ENCODE assay signal across 1 cellular context in the genomic region with DNA sequence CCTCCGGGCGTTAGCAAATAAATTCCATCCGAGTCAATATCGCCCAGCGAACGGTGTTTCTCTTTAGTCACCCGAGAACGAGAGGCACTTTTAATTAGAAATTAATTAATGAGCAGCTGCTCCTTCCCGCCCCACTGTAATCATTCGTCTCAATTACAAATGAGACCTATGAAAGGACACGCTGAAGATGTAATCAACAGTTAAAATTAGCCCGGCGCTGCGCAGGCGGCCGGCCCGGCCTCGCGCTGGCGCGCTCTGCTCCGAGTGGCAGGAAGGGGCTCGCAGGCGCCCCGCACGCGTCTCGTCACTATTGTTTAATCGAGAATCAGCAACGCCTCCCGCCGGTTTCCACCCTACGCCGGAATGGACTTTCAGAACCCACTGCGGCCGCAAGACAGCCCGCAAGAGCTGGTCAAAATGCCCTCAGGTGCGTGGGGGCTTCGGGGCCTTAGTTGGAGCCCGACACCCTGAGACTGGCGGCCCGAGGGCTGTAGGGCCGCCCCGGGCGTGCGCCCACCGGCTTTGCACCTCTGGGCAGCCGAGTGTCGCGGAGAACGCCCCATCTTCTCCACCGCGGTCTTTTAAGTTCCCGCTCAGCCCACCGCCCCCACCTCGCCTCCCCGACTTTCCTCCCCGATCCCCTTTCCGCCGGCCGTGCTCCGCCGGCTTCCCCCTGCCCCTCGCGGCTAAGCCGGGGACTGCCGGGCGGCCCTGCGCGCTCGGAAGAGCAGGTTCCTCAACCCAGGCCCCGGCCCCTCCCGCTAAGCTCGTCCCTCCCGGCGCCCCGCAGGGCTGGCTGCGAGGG.
TF ChIP-seq lines count a peak whose summit lies in the region.

No MANE protein-coding gene starts in this region.

TF ChIP-seq in GM12878, 131 proteins besides CTCF, POLR2A, EP300 and RAD21 (continued from another document):
- TF ChIP-seq, protein P1, sequence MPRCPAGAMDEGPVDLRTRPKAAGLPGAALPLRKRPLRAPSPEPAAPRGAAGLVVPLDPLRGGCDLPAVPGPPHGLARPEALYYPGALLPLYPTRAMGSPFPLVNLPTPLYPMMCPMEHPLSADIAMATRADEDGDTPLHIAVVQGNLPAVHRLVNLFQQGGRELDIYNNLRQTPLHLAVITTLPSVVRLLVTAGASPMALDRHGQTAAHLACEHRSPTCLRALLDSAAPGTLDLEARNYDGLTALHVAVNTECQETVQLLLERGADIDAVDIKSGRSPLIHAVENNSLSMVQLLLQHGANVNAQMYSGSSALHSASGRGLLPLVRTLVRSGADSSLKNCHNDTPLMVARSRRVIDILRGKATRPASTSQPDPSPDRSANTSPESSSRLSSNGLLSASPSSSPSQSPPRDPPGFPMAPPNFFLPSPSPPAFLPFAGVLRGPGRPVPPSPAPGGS (IDR thresholded peaks at IDR 0.05; ENCODE audit: borderline replicate concordance, insufficient read depth, low read depth, low read length, poor library complexity, severe bottlenecking) = no peak
- TF ChIP-seq NR2C1 (IDR thresholded peaks at IDR 0.05) (no peak), MYB (IDR thresholded peaks at IDR 0.05; ENCODE audit: borderline replicate concordance, low read depth, low read length) (no peak), HDAC6 (IDR thresholded peaks at IDR 0.05; ENCODE audit: unreplicated experiment) (no peak), RELA (IDR thresholded peaks at IDR 0.05; ENCODE audit: borderline replicate concordance, partially characterized antibody) (no peak), JUND (IDR thresholded peaks at IDR 0.05; ENCODE audit: low read depth, low read length) (no peak), CBFB (IDR thresholded peaks at IDR 0.05; ENCODE audit: low read depth) (no peak), POU2F2 (IDR thresholded peaks at IDR 0.05; ENCODE audit: borderline replicate concordance, low read depth, low read length) (no peak), MYC (IDR thresholded peaks at IDR 0.05; ENCODE audit: insufficient read depth, insufficient read length, insufficient replicate concordance, low read length, severe bottlenecking) (no peak)
- TF ChIP-seq, protein P2, sequence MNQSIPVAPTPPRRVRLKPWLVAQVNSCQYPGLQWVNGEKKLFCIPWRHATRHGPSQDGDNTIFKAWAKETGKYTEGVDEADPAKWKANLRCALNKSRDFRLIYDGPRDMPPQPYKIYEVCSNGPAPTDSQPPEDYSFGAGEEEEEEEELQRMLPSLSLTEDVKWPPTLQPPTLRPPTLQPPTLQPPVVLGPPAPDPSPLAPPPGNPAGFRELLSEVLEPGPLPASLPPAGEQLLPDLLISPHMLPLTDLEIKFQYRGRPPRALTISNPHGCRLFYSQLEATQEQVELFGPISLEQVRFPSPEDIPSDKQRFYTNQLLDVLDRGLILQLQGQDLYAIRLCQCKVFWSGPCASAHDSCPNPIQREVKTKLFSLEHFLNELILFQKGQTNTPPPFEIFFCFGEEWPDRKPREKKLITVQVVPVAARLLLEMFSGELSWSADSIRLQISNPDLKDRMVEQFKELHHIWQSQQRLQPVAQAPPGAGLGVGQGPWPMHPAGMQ (IDR thresholded peaks at IDR 0.05; ENCODE audit: borderline replicate concordance) = no peak
- TF ChIP-seq, protein P3, sequence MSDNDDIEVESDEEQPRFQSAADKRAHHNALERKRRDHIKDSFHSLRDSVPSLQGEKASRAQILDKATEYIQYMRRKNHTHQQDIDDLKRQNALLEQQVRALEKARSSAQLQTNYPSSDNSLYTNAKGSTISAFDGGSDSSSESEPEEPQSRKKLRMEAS (IDR thresholded peaks at IDR 0.05; ENCODE audit: low read depth, low read length) = no peak
- TF ChIP-seq, protein P4, sequence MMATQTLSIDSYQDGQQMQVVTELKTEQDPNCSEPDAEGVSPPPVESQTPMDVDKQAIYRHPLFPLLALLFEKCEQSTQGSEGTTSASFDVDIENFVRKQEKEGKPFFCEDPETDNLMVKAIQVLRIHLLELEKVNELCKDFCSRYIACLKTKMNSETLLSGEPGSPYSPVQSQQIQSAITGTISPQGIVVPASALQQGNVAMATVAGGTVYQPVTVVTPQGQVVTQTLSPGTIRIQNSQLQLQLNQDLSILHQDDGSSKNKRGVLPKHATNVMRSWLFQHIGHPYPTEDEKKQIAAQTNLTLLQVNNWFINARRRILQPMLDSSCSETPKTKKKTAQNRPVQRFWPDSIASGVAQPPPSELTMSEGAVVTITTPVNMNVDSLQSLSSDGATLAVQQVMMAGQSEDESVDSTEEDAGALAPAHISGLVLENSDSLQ (IDR thresholded peaks at IDR 0.05) = no peak
